ENCODE assay signal across 22 cellular contexts in genomic region chr15:49860101-49860500, GRCh38.
DNase-seq lines count a peak whose midpoint lies in the region; ATAC-seq and TF ChIP-seq lines count a peak whose summit lies in the region.
"Had no signal": no experiment of that assay in that cellular context is flagged by ENCODE, and none has a peak within 500 bp of the region (broad histone marks: within the 10 kb centered on the region; RNA-seq: fewer than 3 reads in every experiment).

No MANE protein-coding gene starts in this region.

- peak overlapping the region; percentile 80 for H3K27ac ChIP-seq in smooth muscle cell (ENCODE audit: low read depth)
- H3K27ac ChIP-seq: colonic mucosa, KMS-11, upper lobe of left lung had no signal

- H3K4me2 ChIP-seq in smooth muscle cell, result peak overlapping the region; percentile 54
- H3K4me2 ChIP-seq: KMS-11 had no signal

- TF ChIP-seq CTCF in smooth muscle cell (IDR thresholded peaks at IDR 0.05; ENCODE audit: borderline replicate concordance, insufficient read depth, poor library complexity, severe bottlenecking), result no peak

- H3K4me3 ChIP-seq in adipocyte (ENCODE audit: low read length) (peak overlapping the region; percentile 28), smooth muscle cell (no peak overlapping the region), H7 (ENCODE audit: insufficient read depth, low read depth, low read length) (no peak overlapping the region)
- H3K4me3 ChIP-seq: colonic mucosa, ovary, upper lobe of left lung had no signal

- H3K4me1 ChIP-seq in adipocyte (ENCODE audit: control insufficient read depth, insufficient read depth, low read length), result peaks cover 83% of the 10 kb centered on the region
- H3K4me1 ChIP-seq in smooth muscle cell (ENCODE audit: low read depth), result peaks cover 7% of the 10 kb centered on the region
- H3K4me1 ChIP-seq: colonic mucosa, upper lobe of left lung had no signal

- no peaks in the 10 kb centered on the region for H4K20me1 ChIP-seq in smooth muscle cell (ENCODE audit: low read depth)

- H3K27me3 ChIP-seq in adipocyte (replicated peaks; ENCODE audit: control insufficient read depth, insufficient read depth, low read length) (no peaks in the 10 kb centered on the region), smooth muscle cell (ENCODE audit: low read depth) (no peaks in the 10 kb centered on the region), H7 (ENCODE audit: control insufficient read depth, insufficient read depth, low read length) (no peaks in the 10 kb centered on the region)
- H3K27me3 ChIP-seq: colonic mucosa, ovary, upper lobe of left lung had no signal

- no peaks in the 10 kb centered on the region for H3K79me2 ChIP-seq in smooth muscle cell (ENCODE audit: low read depth)

- H3K9ac ChIP-seq in adipocyte (ENCODE audit: low read length) (peak overlapping the region; percentile 84), smooth muscle cell (ENCODE audit: low read depth) (no peak overlapping the region)
- H3K9ac ChIP-seq: KMS-11 had no signal

- 22% methylated on average over 8 of the region's 8 CpGs for WGBS in smooth muscle cell (ENCODE audit: low lambda C conversion rate)

- H3F3A ChIP-seq in smooth muscle cell (ENCODE audit: low read depth), result peaks cover 8% of the 10 kb centered on the region

- no peak overlapping the region for H2AFZ ChIP-seq in smooth muscle cell (ENCODE audit: low read depth)

- DNase-seq in GM04503 (ENCODE audit: low read depth) (peak; percentile 75), adipocyte (ENCODE audit: low read depth) (no peak), fibroblast of gingiva (ENCODE audit: low read depth) (peak; percentile 39), smooth muscle cell (lab: John Stamatoyannopoulos, UW; ENCODE audit: unreplicated experiment) (no peak), H7 (no peak), mucosa of gallbladder (ENCODE audit: low spot score) (no peak), DMS79 treated with DMSO at 0.1 percent for 48 hours (lab: John Stamatoyannopoulos, UW) (no peak)
- DNase-seq: amniotic stem cell; CD4-positive, alpha-beta memory T cell; colonic mucosa; hypothalamus; NCI-H1417; NCI-H345; Right ventricle myocardium superior; stimulated activated naive CD4-positive, alpha-beta T cell; T-helper 17 cell; upper lobe of left lung had no signal

- no peak for ATAC-seq in GM18498 (IDR thresholded peaks at IDR 0.05; ENCODE audit: unreplicated experiment)
- ATAC-seq: left lobe of liver, T-helper 17 cell, WTC11 had no signal

- H3K36me3 ChIP-seq in adipocyte (ENCODE audit: control insufficient read depth, insufficient read depth, low read length, severe bottlenecking) (no peaks in the 10 kb centered on the region), smooth muscle cell (ENCODE audit: low read depth) (no peaks in the 10 kb centered on the region), H7 (replicated peaks; ENCODE audit: control insufficient read depth, insufficient read depth, low read length) (no peaks in the 10 kb centered on the region)
- H3K36me3 ChIP-seq: colonic mucosa, ovary, upper lobe of left lung had no signal

- H3K9me3 ChIP-seq in adipocyte (ENCODE audit: control insufficient read depth, low read length) (no peaks in the 10 kb centered on the region), smooth muscle cell (replicated peaks; ENCODE audit: low read depth) (no peaks in the 10 kb centered on the region)
- H3K9me3 ChIP-seq: colonic mucosa, ovary, upper lobe of left lung had no signal

Comparison
In these comparisons a context has a peak if more than half of its experiments do, and no peak if none do; other contexts are left out.
1. DNase-seq: peak in GM04503 (single experiment) and fibroblast of gingiva (single experiment); none in adipocyte (single experiment), smooth muscle cell (single experiment), H7 (single experiment), mucosa of gallbladder (single experiment) and DMS79 treated with DMSO at 0.1 percent for 48 hours (single experiment).